ENCODE assay signal across 38 cellular contexts in genomic region chr4:68147079-68147478, GRCh38. TPM values are rescaled to one million over a fixed set of nuclear protein-coding genes. Genes with fewer than 3 reads are reported as not detected.
"Had no signal": no experiment of that assay in that cellular context is flagged by ENCODE, and none has a peak within 500 bp of the region (broad histone marks: within the 10 kb centered on the region; RNA-seq: fewer than 3 reads in every experiment).

No MANE protein-coding gene starts in this region.

- H3K36me3 ChIP-seq: MG63 had no signal

- H3K9me3 ChIP-seq: MG63 had no signal

- H3K4me3 ChIP-seq: MG63 had no signal

- DNase-seq: Karpas-422, Kasumi-1, MG63, MM.1S, MV-4-11, NCI-H1048, NCI-H1092, NCI-H1092 treated with DMSO at 0.1 percent for 48 hours, NCI-H1105, NCI-H1105 treated with DMSO at 0.1 percent for 48 hours, NCI-H1417, NCI-H1417 treated with DMSO at 0.1 percent for 48 hours, NCI-H1436, NCI-H1436 treated with DMSO at 0.1 percent for 48 hours, NCI-H146, NCI-H1694, NCI-H1694 treated with DMSO at 0.1 percent for 48 hours, NCI-H187, NCI-H187 treated with DMSO at 0.1 percent for 48 hours, NCI-H1930, NCI-H2029, NCI-H2029 treated with DMSO at 0.1 percent for 48 hours, NCI-H2081, NCI-H2081 treated with DMSO at 0.1 percent for 48 hours, NCI-H2107, NCI-H2171, NCI-H2171 treated with DMSO at 0.1 percent for 48 hours, NCI-H2227 treated with DMSO at 0.1 percent for 48 hours, NCI-H226, NCI-H345, NCI-H446, NCI-H446 treated with DMSO at 0.1 percent for 48 hours, NCI-H510A, NCI-H510A treated with DMSO at 0.1 percent for 48 hours had no signal

- H3K27me3 ChIP-seq: MG63 had no signal

RNA-seq across cellular contexts. Expression of gene TMPRSS11F, which starts 17.4 kb away (rescaled TPM):
- total RNA-seq: LHCN-M2, M059J, MCF 10A, NCI-H460 had no signal
